ENCODE assay signal across 11 cellular contexts in the genomic region with DNA sequence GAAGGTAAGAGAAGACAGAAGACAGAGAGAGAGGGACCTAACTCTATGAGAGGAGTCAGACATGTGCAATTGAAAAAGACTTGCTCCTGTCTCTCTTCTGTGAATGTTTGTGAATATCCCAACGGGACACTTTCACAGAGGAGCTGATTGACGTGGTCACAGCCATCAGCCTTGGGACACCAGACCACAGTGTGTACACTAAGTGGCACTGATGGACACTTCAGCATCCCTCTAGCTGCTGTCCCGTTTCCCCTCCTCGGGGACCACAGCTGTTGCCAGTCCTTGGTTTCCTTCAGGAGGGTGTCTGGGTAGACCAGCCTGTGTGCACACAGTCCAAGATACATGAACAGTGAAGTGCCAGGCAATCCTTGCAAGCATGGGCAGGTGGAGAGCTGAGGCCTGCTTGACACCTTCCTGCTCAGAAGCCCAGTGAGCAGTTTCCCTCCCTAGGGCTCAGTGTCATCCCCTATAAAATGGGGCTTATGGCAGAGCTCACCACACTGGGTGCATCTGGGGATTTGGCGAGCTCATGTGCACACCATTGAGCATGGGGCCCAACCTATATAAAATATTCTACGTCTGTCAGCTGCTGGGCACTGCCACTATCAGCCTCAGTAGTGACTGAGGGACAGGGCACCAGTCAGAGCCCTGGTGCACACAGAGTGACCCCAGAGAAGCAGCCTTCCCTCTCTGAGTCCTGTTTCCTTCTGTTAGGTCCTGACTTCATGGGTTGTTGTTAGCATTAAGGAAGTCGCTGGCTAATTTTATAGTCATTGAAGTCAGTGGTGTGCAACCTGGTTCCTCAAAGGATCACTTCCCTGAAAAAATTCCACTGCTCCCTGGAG. TPM values are rescaled to one million over a fixed set of nuclear protein-coding genes. Genes with fewer than 3 reads are reported as not detected.
DNase-seq lines count a peak whose midpoint lies in the region; ATAC-seq and TF ChIP-seq lines count a peak whose summit lies in the region.
"Had no signal": no experiment of that assay in that cellular context is flagged by ENCODE, and none has a peak within 500 bp of the region (broad histone marks: within the 10 kb centered on the region; RNA-seq: fewer than 3 reads in every experiment).

No MANE protein-coding gene starts in this region.

- H3K4me1 ChIP-seq in esophagus squamous epithelium (peaks cover 17 to 51% (median 22%) of the 10 kb centered on the region in 3 donors), spleen (peaks cover 12 to 45% (median 37%) of the 10 kb centered on the region in 6 donors)

- CTCF ChIA-PET in RWPE1 (lab: Yijun Ruan, JAX) = no interaction called here

- H3K36me3 ChIP-seq in esophagus squamous epithelium (peaks cover 0 to 63% (median 0%) of the 10 kb centered on the region in 3 donors), spleen (peaks cover 0 to 33% (median 0%) of the 10 kb centered on the region in 6 donors)

- peak; percentile 15 for DNase-seq in NOMO-1 treated with DMSO at 0.1 percent for 48 hours (lab: John Stamatoyannopoulos, UW; ENCODE audit: unreplicated experiment)
- DNase-seq in NOMO-1 treated with dmso at 0.1 percent for 144 hours (lab: John Stamatoyannopoulos, UW; ENCODE audit: unreplicated experiment) = no peak
- DNase-seq in RWPE1 (ENCODE audit: low spot score) = no peak
- DNase-seq in esophagus squamous epithelium (lab: John Stamatoyannopoulos, UW) = no peak
- DNase-seq in spleen = peak; percentile 53
- DNase-seq in NCI-H748 (lab: John Stamatoyannopoulos, UW; ENCODE audit: unreplicated experiment) = no peak
- DNase-seq in superior temporal gyrus (ENCODE audit: extremely low spot score) = no peak
- DNase-seq: cerebellar nuclear complex had no signal

- H3K4me3 ChIP-seq in esophagus squamous epithelium (no peak overlapping the region), spleen (no peak overlapping the region)

- POLR2A ChIA-PET in RWPE1 (lab: Yijun Ruan, JAX; ENCODE audit: low non-redundant PET) = interaction anchor here (0.5 to 0.6 kb wide), 2 partner anchors 93 to 202 kb away, joined by 3 to 9 read pairs; no protein-coding TSS in a partner anchor

- 58 to 60% methylated on average over 5 to 7 of the region's 7 CpGs for WGBS in esophagus squamous epithelium, 2 donors
- 65 to 80% (median 67%) methylated on average over 5 to 7 of the region's 7 CpGs for WGBS in spleen, 5 donors

- H3K9me3 ChIP-seq in esophagus squamous epithelium (no peaks in the 10 kb centered on the region), spleen (no peaks in the 10 kb centered on the region)

- TF ChIP-seq CTCF in RWPE1 (conservative IDR thresholded peaks at IDR 0.05; ENCODE audit: low read depth) (no peak), esophagus squamous epithelium (IDR thresholded peaks at IDR 0.05) (no peak), spleen (IDR thresholded peaks at IDR 0.05 in 8 of 11, conservative IDR thresholded peaks at IDR 0.05 in 3 of 11) (no peak)

- no peak for TF ChIP-seq POLR2A in esophagus squamous epithelium (IDR thresholded peaks at IDR 0.05)
- no peak for TF ChIP-seq POLR2A in spleen (IDR thresholded peaks at IDR 0.05)

- no peak for ATAC-seq in GM21390 (IDR thresholded peaks at IDR 0.05; ENCODE audit: unreplicated experiment)

- H3K27me3 ChIP-seq in esophagus squamous epithelium (no peaks in the 10 kb centered on the region), spleen (replicated peaks in 1 of 7) (no peaks in the 10 kb centered on the region)

- intact Hi-C loops in esophagus squamous epithelium (cut with DNase I) (no loop called here), spleen (cut with DNase I; ENCODE audit: low total_unique reads) (loop anchor here (5.0 kb wide), 1 partner anchor 112 kb away; the partner anchor contains the start of gene FXYD5)

- H3K27ac ChIP-seq in RWPE1 = peak overlapping the region; percentile 95
- peak overlapping the region in 3 of 4 donors; percentile 94 to 98 (median 98) for H3K27ac ChIP-seq in esophagus squamous epithelium
- H3K27ac ChIP-seq in spleen = peak overlapping the region in 5 of 8 donors; percentile 1 to 97 (median 36)

RNA-seq across cellular contexts. Expression of gene USF2, which starts 4.3 kb away (rescaled TPM):
- total RNA-seq in esophagus squamous epithelium (10 to 100 TPM; 56.1 to 79.7 (median 59.0) TPM), spleen (100 to 1,000 TPM; 133 to 206 (median 157) TPM)
- polyA plus RNA-seq in spleen = 100 to 1,000 TPM; 132 to 205 (median 145) TPM

RNA-seq across cellular contexts. Expression of gene LSR, which starts 15.7 kb away (rescaled TPM):
- total RNA-seq in esophagus squamous epithelium (100 to 1,000 TPM in 1 of 4 donors, 10 to 100 TPM in 3; 36.0 to 113 (median 79.4) TPM), spleen (10 to 100 TPM; 18.1 to 30.2 (median 21.6) TPM)
- 10 to 100 TPM; 10.9 to 17.4 (median 11.2) TPM for polyA plus RNA-seq in spleen

RNA-seq across cellular contexts. Expression of gene HAMP, which starts 17.8 kb away (rescaled TPM):
- total RNA-seq in esophagus squamous epithelium (not detected), spleen (under 1 TPM in 2 of 7 donors, not detected in 5; 0.60 to 0.67 TPM)
- polyA plus RNA-seq in spleen = 1 to 10 TPM in 2 of 3 donors, under 1 TPM in 1; 0.48 to 5.0 (median 2.0) TPM
- total RNA-seq: H1 had no signal
- polyA plus RNA-seq: AG04450 had no signal

RNA-seq across cellular contexts. Expression of gene MAG, which starts 27.5 kb away (rescaled TPM):
- total RNA-seq in esophagus squamous epithelium (1 to 10 TPM in 1 of 4 donors, not detected in 3; 2.3 TPM), spleen (10 to 100 TPM in 3 of 7 donors, under 1 TPM in 2, not detected in 2; 0.26 to 55.2 (median 35.1) TPM)
- under 1 TPM; 0.07 to 0.42 (median 0.16) TPM for polyA plus RNA-seq in spleen
- polyA plus RNA-seq: AG04450 had no signal

RNA-seq across cellular contexts. Expression of gene FAM187B, which starts 36.0 kb away (rescaled TPM):
- total RNA-seq in esophagus squamous epithelium (not detected), spleen (under 1 TPM in 1 of 7 donors, not detected in 6; 0.51 TPM)
- under 1 TPM in 2 of 3 donors, not detected in 1; 0.48 to 0.61 TPM for polyA plus RNA-seq in spleen
- total RNA-seq: H1 had no signal
- polyA plus RNA-seq: AG04450, H1 had no signal

Comparison
In these comparisons a context has a peak if more than half of its experiments do, and no peak if none do; other contexts are left out.
1. DNase-seq: peak in NOMO-1 treated with DMSO at 0.1 percent for 48 hours (single experiment) and spleen (single experiment); none in NOMO-1 treated with dmso at 0.1 percent for 144 hours (single experiment), RWPE1 (single experiment), esophagus squamous epithelium (single experiment), NCI-H748 (single experiment) and superior temporal gyrus (single experiment).
2. H3K27ac ChIP-seq: peak in every context shown above with its lines; median percentile 98 in esophagus squamous epithelium; 95 in RWPE1; 36 in spleen.